ENCODE assay signal across 24 cellular contexts in the genomic region with DNA sequence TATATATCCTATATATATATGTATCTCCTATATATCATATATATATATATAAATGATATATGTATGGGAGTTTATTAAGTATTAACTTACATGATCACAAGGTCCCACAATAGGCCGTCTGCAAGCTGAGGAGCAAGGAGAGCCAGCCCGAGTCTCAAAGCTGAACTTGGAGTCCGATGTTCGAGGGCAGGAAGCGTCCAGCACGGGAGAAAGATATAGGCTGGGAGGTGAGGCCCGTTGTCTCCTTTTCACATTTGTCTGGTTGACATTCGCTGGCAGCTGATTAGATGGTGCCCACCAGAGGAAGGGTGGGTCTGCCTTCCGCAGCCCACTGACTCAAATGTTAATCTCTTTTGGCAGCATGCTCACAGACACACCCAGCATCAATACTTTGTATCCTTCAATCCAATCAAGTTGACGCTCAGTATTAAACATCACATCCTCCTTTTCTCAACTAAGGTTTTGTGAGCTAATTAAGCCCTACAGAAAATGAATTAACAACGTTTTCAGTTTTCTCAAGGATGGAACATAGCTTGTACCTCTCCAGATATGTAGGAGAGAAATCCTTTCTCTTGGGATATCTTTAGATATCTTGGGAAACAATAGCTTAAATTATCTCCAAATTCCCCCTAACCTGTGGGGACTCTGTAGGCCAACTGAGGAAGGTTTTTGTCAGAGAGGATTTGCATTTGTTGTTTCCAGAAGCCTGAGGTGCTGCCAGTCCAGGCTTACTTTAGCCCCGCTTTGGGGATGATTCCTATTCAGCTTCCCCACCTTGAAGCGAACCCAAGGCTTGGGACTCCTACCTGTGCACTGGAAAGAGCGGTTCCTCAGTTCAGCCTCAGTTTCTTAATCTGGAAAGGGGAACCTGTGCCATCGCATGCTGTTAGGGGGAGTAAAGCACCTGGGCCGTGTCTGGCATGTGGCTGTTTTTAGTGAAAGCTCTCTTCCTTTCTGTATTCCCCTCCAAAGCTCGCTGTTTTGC.
"Had no signal": no experiment of that assay in that cellular context is flagged by ENCODE, and none has a peak within 500 bp of the region (broad histone marks: within the 10 kb centered on the region; RNA-seq: fewer than 3 reads in every experiment).

No MANE protein-coding gene starts in this region.

- DNase-seq: activated CD4-positive, alpha-beta T cell treated with anti-CD3 and anti-CD28 coated beads for 36 hours; activated CD8-positive, alpha-beta T cell treated with anti-CD3 and anti-CD28 coated beads, Interleukin-2, amount 10 ng/mL, durations not matched to agents 7 days and 5 days; activated naive CD4-positive, alpha-beta T cell treated with Interleukin-2 at 50 U/mL for 16 hours; activated naive CD8-positive, alpha-beta T cell treated with anti-CD3 and anti-CD28 coated beads, Interleukin-2, amount 10 ng/mL, durations not matched to agents 7 days and 5 days; activated T-cell treated with anti-CD3 and anti-CD28 coated beads, Interleukin-2, amount 50 U/mL, for 48 hours; amniotic stem cell; cerebellar nuclear complex; cortex of kidney; endodermal cell; esophagus squamous epithelium; gastrocnemius medialis; hippocampal formation; left ventricle myocardium inferior; right lobe of liver; small intestine; stimulated activated CD4-positive, alpha-beta T cell treated with anti-CD3 and anti-CD28 coated beads, Interleukin-2, amount 100 ng/mL, for 24 hours; stimulated activated naive CD8-positive, alpha-beta T cell treated with anti-CD3 and anti-CD28 coated beads, Interleukin-15, amount 100 ng/mL, for 72 hours; T1000; trophoblast cell had no signal

- H3K9me3 ChIP-seq: esophagus squamous epithelium, gastrocnemius medialis, left ventricle myocardium inferior, pancreas, right lobe of liver had no signal

- H3K27me3 ChIP-seq: gastrocnemius medialis, pancreas, right lobe of liver had no signal

- H3K27ac Mint-ChIP-seq: activated CD4-positive, alpha-beta T cell treated with anti-CD3 and anti-CD28 coated beads for 36 hours; activated CD8-positive, alpha-beta T cell treated with anti-CD3 and anti-CD28 coated beads, Interleukin-2, amount 10 ng/mL, durations not matched to agents 7 days and 5 days; activated naive CD8-positive, alpha-beta T cell treated with anti-CD3 and anti-CD28 coated beads, Interleukin-2, amount 10 ng/mL, durations not matched to agents 7 days and 5 days; endodermal cell; mesothelial cell of epicardium; stimulated activated effector memory CD8-positive, alpha-beta T cell treated with anti-CD3 and anti-CD28 coated beads, Interleukin-12 subunit alpha, Interleukin-12 subunit beta, amount 100 ng/mL, for 72 hours; WTC11 had no signal

- H3K4me3 ChIP-seq: esophagus squamous epithelium, gastrocnemius medialis, left ventricle myocardium inferior, pancreas, right lobe of liver had no signal

- H3K27ac ChIP-seq: esophagus squamous epithelium, gastrocnemius medialis, left ventricle myocardium inferior, pancreas, right lobe of liver had no signal

- H3K36me3 Mint-ChIP-seq: activated naive CD8-positive, alpha-beta T cell treated with anti-CD3 and anti-CD28 coated beads, Interleukin-2, amount 10 ng/mL, durations not matched to agents 7 days and 5 days; mesothelial cell of epicardium; naive thymus-derived CD8-positive, alpha-beta T cell; stimulated activated effector memory CD8-positive, alpha-beta T cell treated with anti-CD3 and anti-CD28 coated beads, Interleukin-12 subunit alpha, Interleukin-12 subunit beta, amount 100 ng/mL, for 72 hours; WTC11 had no signal

- H3K36me3 ChIP-seq: esophagus squamous epithelium, gastrocnemius medialis, left ventricle myocardium inferior, pancreas, right lobe of liver had no signal

- H3K4me1 ChIP-seq: esophagus squamous epithelium, gastrocnemius medialis, pancreas, right lobe of liver had no signal

- H3K4me3 Mint-ChIP-seq: activated CD4-positive, alpha-beta T cell treated with anti-CD3 and anti-CD28 coated beads for 36 hours; activated CD8-positive, alpha-beta T cell treated with anti-CD3 and anti-CD28 coated beads, Interleukin-2, amount 10 ng/mL, durations not matched to agents 7 days and 5 days; activated naive CD8-positive, alpha-beta T cell treated with anti-CD3 and anti-CD28 coated beads, Interleukin-2, amount 10 ng/mL, durations not matched to agents 7 days and 5 days; endodermal cell; mesothelial cell of epicardium; naive thymus-derived CD8-positive, alpha-beta T cell; stimulated activated effector memory CD8-positive, alpha-beta T cell treated with anti-CD3 and anti-CD28 coated beads, Interleukin-12 subunit alpha, Interleukin-12 subunit beta, amount 100 ng/mL, for 72 hours; stimulated activated naive CD8-positive, alpha-beta T cell treated with anti-CD3 and anti-CD28 coated beads, Interleukin-15, amount 100 ng/mL, for 72 hours; WTC11 had no signal

- H3K9me3 Mint-ChIP-seq: activated naive CD8-positive, alpha-beta T cell treated with anti-CD3 and anti-CD28 coated beads, Interleukin-2, amount 10 ng/mL, durations not matched to agents 7 days and 5 days; endodermal cell; mesothelial cell of epicardium; naive thymus-derived CD8-positive, alpha-beta T cell; stimulated activated effector memory CD8-positive, alpha-beta T cell treated with anti-CD3 and anti-CD28 coated beads, Interleukin-12 subunit alpha, Interleukin-12 subunit beta, amount 100 ng/mL, for 72 hours; stimulated activated naive CD8-positive, alpha-beta T cell treated with anti-CD3 and anti-CD28 coated beads, Interleukin-15, amount 100 ng/mL, for 72 hours; WTC11 had no signal

- ATAC-seq: activated CD4-positive, alpha-beta T cell treated with anti-CD3 and anti-CD28 coated beads for 36 hours; activated CD8-positive, alpha-beta T cell treated with anti-CD3 and anti-CD28 coated beads, Interleukin-2, amount 10 ng/mL, durations not matched to agents 7 days and 5 days; gastrocnemius medialis; naive thymus-derived CD8-positive, alpha-beta T cell; pancreas; right lobe of liver; stimulated activated effector memory CD8-positive, alpha-beta T cell treated with anti-CD3 and anti-CD28 coated beads, Interleukin-12 subunit alpha, Interleukin-12 subunit beta, amount 100 ng/mL, for 72 hours; stimulated activated naive CD8-positive, alpha-beta T cell treated with anti-CD3 and anti-CD28 coated beads, Interleukin-15, amount 100 ng/mL, for 72 hours; WTC11 had no signal

- H3K4me1 Mint-ChIP-seq: activated CD4-positive, alpha-beta T cell treated with anti-CD3 and anti-CD28 coated beads for 36 hours; activated naive CD8-positive, alpha-beta T cell treated with anti-CD3 and anti-CD28 coated beads, Interleukin-2, amount 10 ng/mL, durations not matched to agents 7 days and 5 days; mesothelial cell of epicardium; naive thymus-derived CD8-positive, alpha-beta T cell; stimulated activated naive CD8-positive, alpha-beta T cell treated with anti-CD3 and anti-CD28 coated beads, Interleukin-15, amount 100 ng/mL, for 72 hours; WTC11 had no signal
